In genomic region chr22:39234867-39235687, GRCh38 we compare ENCODE assay signal across 10 cellular contexts. TPM values are rescaled to one million over a fixed set of nuclear protein-coding genes. Genes with fewer than 3 reads are reported as not detected.
A peak's percentile ranks its signal among the peaks of the same experiment; 100 is the strongest.
DNase-seq lines count a peak whose midpoint lies in the region; ATAC-seq and TF ChIP-seq lines count a peak whose summit lies in the region.
"Had no signal": no experiment of that assay in that cellular context is flagged by ENCODE, and none has a peak within 500 bp of the region (broad histone marks: within the 10 kb centered on the region; RNA-seq: fewer than 3 reads in every experiment).

No MANE protein-coding gene starts in this region.

- peaks cover 21% of the 10 kb centered on the region for H3K27me3 ChIP-seq in ectodermal cell (ENCODE audit: control insufficient read depth, insufficient read depth, low read length, poor library complexity, severe bottlenecking)
- no peaks in the 10 kb centered on the region for H3K27me3 ChIP-seq in uterus

- peak; percentile 29 for DNase-seq in activated naive CD4-positive, alpha-beta T cell treated with anti-CD3 and anti-CD28 coated beads, Interleukin-2, amount 50 U/mL, for 16 hours
- no peak for DNase-seq in activated naive CD4-positive, alpha-beta T cell treated with anti-CD3 and anti-CD28 coated beads, Interleukin-2, amount 50 U/mL, for 72 hours (ENCODE audit: low spot score in 2 of 2)
- no peak for DNase-seq in memory B cell (ENCODE audit: low spot score in 2 of 2)
- no peak for DNase-seq in uterus
- DNase-seq in iPS-NIHi7 (ENCODE audit: extremely low spot score), result no peak
- no peak for DNase-seq in NCI-H2107 (lab: John Stamatoyannopoulos, UW)
- DNase-seq: activated CD4-positive, alpha-beta T cell treated with anti-CD3 and anti-CD28 coated beads, Interleukin-2, amount 50 U/mL, for 4 hours; effector CD8-positive, alpha-beta T cell had no signal

- H3K4me3 Mint-ChIP-seq in memory B cell, result peak overlapping the region; percentile 21

- H3K4me3 ChIP-seq in ectodermal cell (ENCODE audit: insufficient read depth, low read depth, low read length), result no peak overlapping the region
- H3K4me3 ChIP-seq in uterus, result no peak overlapping the region

- no peaks in the 10 kb centered on the region for H3K9me3 ChIP-seq in ectodermal cell (ENCODE audit: control insufficient read depth, low read length)
- H3K9me3 ChIP-seq in uterus, result no peaks in the 10 kb centered on the region

- H3K9me3 Mint-ChIP-seq in activated naive CD4-positive, alpha-beta T cell treated with anti-CD3 and anti-CD28 coated beads, Interleukin-2, amount 50 U/mL, for 72 hours, result no peaks in the 10 kb centered on the region
- no peaks in the 10 kb centered on the region for H3K9me3 Mint-ChIP-seq in memory B cell

- H3K36me3 ChIP-seq in ectodermal cell (ENCODE audit: control insufficient read depth, insufficient read depth, low read length) (no peaks in the 10 kb centered on the region), uterus (no peaks in the 10 kb centered on the region)

- no peak for TF ChIP-seq CTCF in uterus (IDR thresholded peaks at IDR 0.05)

- H3K27ac Mint-ChIP-seq in activated naive CD4-positive, alpha-beta T cell treated with anti-CD3 and anti-CD28 coated beads, Interleukin-2, amount 50 U/mL, for 72 hours, result no peak overlapping the region
- no peak overlapping the region for H3K27ac Mint-ChIP-seq in memory B cell

- peaks cover 0 to 6% of the 10 kb centered on the region in 2 donors for H3K36me3 Mint-ChIP-seq in activated naive CD4-positive, alpha-beta T cell treated with anti-CD3 and anti-CD28 coated beads, Interleukin-2, amount 50 U/mL, for 72 hours
- H3K36me3 Mint-ChIP-seq in memory B cell, result no peaks in the 10 kb centered on the region

- no peak for ATAC-seq in activated naive CD4-positive, alpha-beta T cell treated with anti-CD3 and anti-CD28 coated beads, Interleukin-2, amount 50 U/mL, for 72 hours
- peak; percentile 25 for ATAC-seq in memory B cell (ENCODE audit: low read depth)
- no peak for ATAC-seq in HG03520 (IDR thresholded peaks at IDR 0.05; ENCODE audit: unreplicated experiment)

- H3K4me1 ChIP-seq in ectodermal cell (ENCODE audit: control insufficient read depth, insufficient read depth, low read length) (peaks cover 48% of the 10 kb centered on the region), uterus (peaks cover 0 to 9% of the 10 kb centered on the region in 2 donors)

- peaks cover 42% of the 10 kb centered on the region for H3K27me3 Mint-ChIP-seq in memory B cell

- 48% methylated on average over 29 of the region's 29 CpGs for WGBS in ectodermal cell, 2 experiments

- H3K4me1 Mint-ChIP-seq in memory B cell, result peaks cover 36% of the 10 kb centered on the region

- H3K27ac ChIP-seq in ectodermal cell (ENCODE audit: insufficient read depth, low read depth, low read length, poor library complexity, severe bottlenecking) (peak overlapping the region; percentile 86), uterus (peak overlapping the region; percentile 59 to 70)

- intact Hi-C loops in uterus (cut with DNase I; ENCODE audit: low total_unique reads), result no loop called here

- no peak for TF ChIP-seq POLR2A in uterus (IDR thresholded peaks at IDR 0.05)

RNA-seq across cellular contexts. Expression of gene PDGFB, which starts 9.7 kb away (rescaled TPM):
- total RNA-seq in activated naive CD4-positive, alpha-beta T cell treated with anti-CD3 and anti-CD28 coated beads, Interleukin-2, amount 50 U/mL, for 72 hours, result 1 to 10 TPM in 1 of 2 donors, under 1 TPM in 1; 0.46 to 2.9 TPM
- polyA plus RNA-seq in ectodermal cell (2013, experiment 1 of 4), result 0.76 TPM
- polyA plus RNA-seq in ectodermal cell (2013, experiment 2 of 4), result 0.94 TPM
- polyA plus RNA-seq in ectodermal cell (2013, experiment 3 of 4), result 0.64 TPM
- polyA plus RNA-seq in ectodermal cell (2013, experiment 4 of 4), result 1.2 TPM
- 10 to 100 TPM in 1 of 4 donors, 1 to 10 TPM in 3; 2.0 to 24.8 (median 5.6) TPM for total RNA-seq in uterus
